In the genomic region with DNA sequence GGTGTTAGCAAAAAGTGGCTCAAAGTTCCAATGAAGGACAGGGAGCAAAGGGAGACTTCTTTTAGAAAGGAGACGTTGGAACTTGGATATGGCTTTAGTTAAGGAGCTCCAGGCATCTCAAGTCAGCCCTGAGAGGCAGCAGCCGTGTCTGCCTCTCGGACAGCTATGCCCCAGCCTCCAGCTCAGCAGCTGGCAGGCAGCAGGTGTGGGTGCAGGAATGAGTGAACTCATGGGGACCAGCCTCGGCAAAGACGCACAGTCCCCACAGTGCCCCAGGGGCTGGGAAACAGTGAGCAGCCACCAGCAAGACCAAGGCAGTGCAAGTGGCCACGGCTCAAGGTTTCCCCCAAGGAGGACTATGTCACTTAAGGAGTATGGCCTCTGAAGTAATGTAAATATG, we compare ENCODE assay signal across 15 cellular contexts. TPM values are rescaled to one million over a fixed set of nuclear protein-coding genes. Genes with fewer than 3 reads are reported as not detected.
DNase-seq lines count a peak whose midpoint lies in the region; FAIRE-seq and TF ChIP-seq lines count a peak whose summit lies in the region.
"Had no signal": no experiment of that assay in that cellular context is flagged by ENCODE, and none has a peak within 500 bp of the region (broad histone marks: within the 10 kb centered on the region; RNA-seq: fewer than 3 reads in every experiment).

No MANE protein-coding gene starts in this region.

- intact Hi-C loops in esophagus muscularis mucosa (cut with DNase I), result no loop called here
- intact Hi-C loops in transverse colon (cut with DNase I; ENCODE audit: low total_unique reads), result loop anchor here (5.0 to 10.0 kb wide), 2 partner anchors 37 to 119 kb away; no protein-coding TSS in a partner anchor

- peaks cover 29% of the 10 kb centered on the region for H4K20me1 ChIP-seq in BLaER1

- no peaks in the 10 kb centered on the region for H3K9me3 ChIP-seq in BLaER1
- no peaks in the 10 kb centered on the region for H3K9me3 ChIP-seq in esophagus muscularis mucosa
- H3K9me3 ChIP-seq in parathyroid adenoma (ENCODE audit: control insufficient read depth, low read length), result no peaks in the 10 kb centered on the region
- H3K9me3 ChIP-seq in transverse colon, result no peaks in the 10 kb centered on the region

- H3K36me3 ChIP-seq in BLaER1 (peaks cover 11% of the 10 kb centered on the region), esophagus muscularis mucosa (no peaks in the 10 kb centered on the region), parathyroid adenoma (ENCODE audit: control insufficient read depth, insufficient read depth, low read length) (no peaks in the 10 kb centered on the region), transverse colon (no peaks in the 10 kb centered on the region)

- no peak for TF ChIP-seq CTCF in esophagus muscularis mucosa (IDR thresholded peaks at IDR 0.05)
- TF ChIP-seq CTCF in parathyroid adenoma (IDR thresholded peaks at IDR 0.05), result no peak
- TF ChIP-seq CTCF in transverse colon (IDR thresholded peaks at IDR 0.05), result no peak

- H3K9ac ChIP-seq in BLaER1, result no peak overlapping the region
- H3K9ac ChIP-seq in parathyroid adenoma, result no peak overlapping the region

- DNase-seq in H54 (ENCODE audit: insufficient read length, low spot score) (no peak), esophagus muscularis mucosa (ENCODE audit: extremely low spot score) (no peak), transverse colon (no peak), NCI-H774 (lab: John Stamatoyannopoulos, UW) (no peak), NCI-H1694 treated with DMSO at 0.1 percent for 48 hours (lab: John Stamatoyannopoulos, UW) (no peak), NCI-H510A treated with DMSO at 0.1 percent for 48 hours (lab: John Stamatoyannopoulos, UW) (no peak)
- DNase-seq: activated CD4-positive, alpha-beta T cell treated with anti-CD3 and anti-CD28 coated beads, Interleukin-2, amount 50 U/mL, for 1 hour; activated gamma-delta T cell; cerebellar nuclear complex; stimulated activated CD4-positive, alpha-beta T cell treated with anti-CD3 and anti-CD28 coated beads, Interleukin-12 subunit alpha, Interleukin-12 subunit beta, amount 100 ng/mL, for 4 hours had no signal

- H2AFZ ChIP-seq in parathyroid adenoma, result peak overlapping the region; percentile 89

- H3K4me3 ChIP-seq in BLaER1, result no peak overlapping the region
- no peak overlapping the region for H3K4me3 ChIP-seq in esophagus muscularis mucosa
- no peak overlapping the region for H3K4me3 ChIP-seq in parathyroid adenoma (ENCODE audit: low read depth, low read length)
- no peak overlapping the region for H3K4me3 ChIP-seq in transverse colon

- TF ChIP-seq EP300 in esophagus muscularis mucosa (IDR thresholded peaks at IDR 0.05), result no peak
- no peak for TF ChIP-seq EP300 in transverse colon (IDR thresholded peaks at IDR 0.05; ENCODE audit: low read depth)

- H3K4me2 ChIP-seq in BLaER1, result peak overlapping the region; percentile 85
- H3K4me2 ChIP-seq in parathyroid adenoma (ENCODE audit: low read length), result no peak overlapping the region

- in situ Hi-C loops in transverse colon (cut with MboI; ENCODE audit: low pct_ligation_motif_present in 1 of 4, low pct_unique_long_range_greater_than_20kb in 1 of 4, low sequenced_read_pairs in 3 of 4), result no loop called here

- TF ChIP-seq POLR2A in H54 (IDR thresholded peaks at IDR 0.05; ENCODE audit: low read depth, low read length), result 0 out of 2 replicates have a peak, but pooled peaks have one; percentile 13
- TF ChIP-seq POLR2A in esophagus muscularis mucosa (IDR thresholded peaks at IDR 0.05; ENCODE audit: low read depth), result no peak
- TF ChIP-seq POLR2A in transverse colon (IDR thresholded peaks at IDR 0.05), result no peak

- H3K27me3 ChIP-seq in BLaER1 (peaks cover 45% of the 10 kb centered on the region), esophagus muscularis mucosa (no peaks in the 10 kb centered on the region), parathyroid adenoma (ENCODE audit: control insufficient read depth, insufficient read depth, low read length) (no peaks in the 10 kb centered on the region), transverse colon (peaks cover 24% of the 10 kb centered on the region)

- H3K4me1 ChIP-seq in BLaER1 (peaks cover 86% of the 10 kb centered on the region), esophagus muscularis mucosa (peaks cover 25 to 50% (median 48%) of the 10 kb centered on the region in 4 donors), parathyroid adenoma (peaks cover 21% of the 10 kb centered on the region), transverse colon (peaks cover 9 to 22% (median 13%) of the 10 kb centered on the region in 4 donors)

- no peak overlapping the region for H3K27ac ChIP-seq in BLaER1
- peak overlapping the region; percentile 18 to 92 (median 89) for H3K27ac ChIP-seq in esophagus muscularis mucosa (replicated peaks in 1 of 4)
- peak overlapping the region; percentile 58 for H3K27ac ChIP-seq in parathyroid adenoma
- peak overlapping the region in 2 of 4 donors; percentile 10 to 30 for H3K27ac ChIP-seq in transverse colon
- H3K27ac ChIP-seq: HL-60 had no signal

- 62% methylated on average over 6 of the region's 6 CpGs for WGBS in esophagus muscularis mucosa
- 55% methylated on average over 6 of the region's 6 CpGs; no CpG with 5 or more reads in 1 of the 2 donors for WGBS in transverse colon (ENCODE audit: low coverage in 1 of 2), 2 donors

- peaks cover 4% of the 10 kb centered on the region for H3K79me2 ChIP-seq in parathyroid adenoma

- FAIRE-seq in H54 (lab: Jason Lieb, UNC), result no peak
- FAIRE-seq: GM12892 had no signal

RNA-seq across cellular contexts. Expression of a gene that starts 1.6 kb away (rescaled TPM):
- total RNA-seq in esophagus muscularis mucosa, result 100 to 1,000 TPM; 142 to 213 (median 191) TPM
- 100 to 1,000 TPM in 3 of 4 donors, 10 to 100 TPM in 1; 98.5 to 147 (median 122) TPM for total RNA-seq in transverse colon

RNA-seq across cellular contexts. Expression of a gene that starts 35.2 kb away (rescaled TPM):
- total RNA-seq in esophagus muscularis mucosa (1 to 10 TPM in 2 of 4 donors, under 1 TPM in 2; 0.83 to 3.7 (median 1.4) TPM), transverse colon (100 to 1,000 TPM in 1 of 4 donors, 10 to 100 TPM in 3; 25.1 to 104 (median 65.6) TPM)

RNA-seq across cellular contexts. Expression of a gene that starts 59.4 kb away (rescaled TPM):
- total RNA-seq in esophagus muscularis mucosa (not detected), transverse colon (not detected)
- total RNA-seq: M059J had no signal

Comparison
In these comparisons a context has a peak if more than half of its experiments do, and no peak if none do; other contexts are left out.
1. RNA of a gene that starts 35.2 kb away (total RNA-seq): 25.1 to 104 TPM in transverse colon; 0.83 to 3.7 TPM in esophagus muscularis mucosa; every median in the first group is over 4 times any median in the second.